In the genomic region with DNA sequence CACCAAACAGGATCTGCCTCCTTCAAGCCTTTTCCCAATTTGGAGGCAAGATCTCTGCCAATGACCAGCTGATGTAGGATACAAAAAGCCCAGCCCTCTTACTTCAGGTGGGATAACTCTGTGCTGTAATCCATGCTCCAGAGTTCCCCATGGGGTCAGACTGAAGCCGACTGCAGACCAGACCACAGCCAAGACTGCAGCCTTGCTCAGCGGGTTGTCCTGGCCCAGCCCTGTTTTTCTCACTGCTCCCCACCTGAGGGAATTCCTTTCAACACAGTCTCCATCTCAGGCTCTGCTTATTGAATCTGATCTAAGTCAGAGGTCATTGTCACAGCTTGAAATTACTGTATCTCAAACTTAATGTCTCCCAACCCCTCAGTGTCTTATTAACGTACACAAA, we compare ENCODE assay signal across 22 cellular contexts.
"Had no signal": no experiment of that assay in that cellular context is flagged by ENCODE, and none has a peak within 500 bp of the region (broad histone marks: within the 10 kb centered on the region; RNA-seq: fewer than 3 reads in every experiment).

No MANE protein-coding gene starts in this region.

- H3K27me3 Mint-ChIP-seq: dendritic cell treated with granulocyte-macrophage colony-stimulating factor and Interleukin-4, amounts not matched to agents 40 ng/mL and 50 ng/mL, for 4 days had no signal

- ATAC-seq: effector memory CD8-positive, alpha-beta T cell; gastrocnemius medialis; heart right ventricle; left cardiac atrium; left lung; left ventricle myocardium superior; lower lobe of right lung; mucosa of descending colon; naive thymus-derived CD8-positive, alpha-beta T cell had no signal

- H3K36me3 ChIP-seq: colonic mucosa, esophagus squamous epithelium, gastrocnemius medialis, heart right ventricle, left lung, lower lobe of right lung had no signal

- H3K4me1 Mint-ChIP-seq: naive B cell; naive thymus-derived CD8-positive, alpha-beta T cell had no signal

- H3K36me3 Mint-ChIP-seq: naive B cell; naive thymus-derived CD8-positive, alpha-beta T cell had no signal

- H3K9me3 Mint-ChIP-seq: dendritic cell treated with granulocyte-macrophage colony-stimulating factor and Interleukin-4, amounts not matched to agents 40 ng/mL and 50 ng/mL, for 4 days; naive B cell; naive thymus-derived CD8-positive, alpha-beta T cell had no signal

- H3K4me1 ChIP-seq: colonic mucosa, esophagus squamous epithelium, gastrocnemius medialis, left lung, lower lobe of right lung had no signal

- H3K4me3 ChIP-seq: colonic mucosa, esophagus squamous epithelium, gastrocnemius medialis, heart right ventricle, left lung, lower lobe of right lung, mucosa of descending colon had no signal

- H3K9me3 ChIP-seq: colonic mucosa, esophagus squamous epithelium, gastrocnemius medialis, heart right ventricle, left lung, lower lobe of right lung, mucosa of descending colon had no signal

- H3K27ac Mint-ChIP-seq: dendritic cell treated with granulocyte-macrophage colony-stimulating factor and Interleukin-4, amounts not matched to agents 40 ng/mL and 50 ng/mL, for 4 days; effector memory CD8-positive, alpha-beta T cell; naive B cell; naive thymus-derived CD8-positive, alpha-beta T cell had no signal

- H3K4me3 Mint-ChIP-seq: dendritic cell treated with granulocyte-macrophage colony-stimulating factor and Interleukin-4, amounts not matched to agents 40 ng/mL and 50 ng/mL, for 4 days; effector memory CD8-positive, alpha-beta T cell; naive thymus-derived CD8-positive, alpha-beta T cell had no signal

- H3K27ac ChIP-seq: colonic mucosa, esophagus squamous epithelium, gastrocnemius medialis, heart right ventricle, left lung, lower lobe of right lung had no signal

- H3K27me3 ChIP-seq: colonic mucosa, esophagus squamous epithelium, gastrocnemius medialis, heart right ventricle, left lung had no signal

- DNase-seq: colonic mucosa; cortex of kidney; effector CD8-positive, alpha-beta T cell; effector memory CD8-positive, alpha-beta T cell; esophagus squamous epithelium; foreskin fibroblast; foreskin melanocyte; gastrocnemius medialis; glutamatergic neuron; head of caudate nucleus; heart right ventricle; hippocampal formation; left cardiac atrium; left lung; left ventricle myocardium superior; lower lobe of right lung; mesenchymal stem cell; midbrain; mucosa of descending colon; naive B cell; naive thymus-derived CD8-positive, alpha-beta T cell had no signal
